ENCODE assay signal across 18 cellular contexts in the genomic region with DNA sequence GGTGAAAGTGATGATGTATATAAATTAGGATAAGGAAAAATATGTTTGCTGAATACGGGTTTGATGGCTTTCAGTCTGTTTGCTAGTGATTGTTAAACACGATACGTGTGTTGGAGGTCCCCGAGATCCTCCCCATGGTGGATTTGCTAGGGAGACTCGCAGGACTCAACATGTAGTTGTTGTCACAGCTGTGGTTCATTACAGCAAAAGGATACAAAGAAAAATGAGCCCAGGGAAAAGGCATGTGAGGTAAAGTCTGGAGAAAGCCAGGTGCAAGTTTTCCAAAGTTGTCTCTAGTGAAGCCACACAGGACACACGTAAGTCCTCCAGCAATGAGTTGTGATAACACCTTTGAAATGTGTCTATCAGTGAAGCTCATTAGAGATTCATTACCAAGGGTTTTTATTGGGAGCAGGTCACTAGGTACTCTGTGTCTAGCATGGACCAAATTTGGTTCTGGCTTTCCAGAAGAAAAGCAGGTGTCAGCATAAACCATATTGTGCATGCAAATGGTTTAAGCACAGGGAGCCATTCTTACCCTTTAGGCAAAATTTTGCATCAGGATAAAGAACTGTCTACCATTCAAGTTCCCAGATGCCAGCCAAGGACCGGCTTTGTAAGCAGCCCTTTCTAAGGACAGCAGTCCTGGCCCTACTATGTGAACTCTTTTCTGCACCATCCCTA.
A peak's percentile ranks its signal among the peaks of the same experiment; 100 is the strongest.
DNase-seq lines count a peak whose midpoint lies in the region; ATAC-seq, FAIRE-seq and TF ChIP-seq lines count a peak whose summit lies in the region.
"Had no signal": no experiment of that assay in that cellular context is flagged by ENCODE, and none has a peak within 500 bp of the region (broad histone marks: within the 10 kb centered on the region; RNA-seq: fewer than 3 reads in every experiment).

No MANE protein-coding gene starts in this region.

- no peak overlapping the region for H3K9ac ChIP-seq in IMR-90 (ENCODE audit: low read depth, low read length)
- H3K9ac ChIP-seq: BLaER1 had no signal

- BruUV-seq in IMR-90 (replicated peaks; lab: Mats Ljungman, UMichigan) = no TSS peak

- TF ChIP-seq CTCF in A549 (IDR thresholded peaks at IDR 0.05) (no peak), IMR-90 (conservative IDR thresholded peaks at IDR 0.05; ENCODE audit: low read depth, low read length) (no peak), upper lobe of left lung (IDR thresholded peaks at IDR 0.05) (no peak), upper lobe of right lung (IDR thresholded peaks at IDR 0.05) (no peak)

- H2AFZ ChIP-seq in IMR-90 (replicated peaks; ENCODE audit: low read length, poor library complexity) = no peak overlapping the region

- TF ChIP-seq POLR2A in A549 (IDR thresholded peaks at IDR 0.05; ENCODE audit: low read length) (no peak), IMR-90 (IDR thresholded peaks at IDR 0.05; ENCODE audit: low read depth, low read length) (no peak), upper lobe of left lung (IDR thresholded peaks at IDR 0.05) (no peak)

- no peak overlapping the region for H2AK9ac ChIP-seq in IMR-90 (replicated peaks; ENCODE audit: low read depth, low read length, poor library complexity)

- dilution Hi-C loops in IMR-90 (cut with HindIII; ENCODE audit: low sequenced_read_pairs, unreplicated experiment) = no loop called here

- TF ChIP-seq RAD21 in A549 (conservative IDR thresholded peaks at IDR 0.05 in 1 of 2, IDR thresholded peaks at IDR 0.05 in 1 of 2) = no peak
- TF ChIP-seq RAD21 in IMR-90 (IDR thresholded peaks at IDR 0.05; ENCODE audit: low read length) = no peak

- H3K4me1 ChIP-seq in A549 (no peaks in the 10 kb centered on the region), IMR-90 (ENCODE audit: control insufficient read depth, insufficient read depth, low read length) (no peaks in the 10 kb centered on the region), upper lobe of left lung (no peaks in the 10 kb centered on the region), upper lobe of right lung (no peaks in the 10 kb centered on the region)
- H3K4me1 ChIP-seq: Caco-2 had no signal

- H4K5ac ChIP-seq in IMR-90 (ENCODE audit: low read depth, low read length) = no peak overlapping the region

- H3K9me3 ChIP-seq in A549 = peaks cover 8% of the 10 kb centered on the region; the same call in 2 of the 3 replicates
- no peaks in the 10 kb centered on the region; the same call in 1 of the 2 replicates for H3K9me3 ChIP-seq in IMR-90 (ENCODE audit: control insufficient read depth, insufficient read depth, low read length)
- no peaks in the 10 kb centered on the region for H3K9me3 ChIP-seq in upper lobe of left lung
- no peaks in the 10 kb centered on the region for H3K9me3 ChIP-seq in upper lobe of right lung
- H3K9me3 ChIP-seq: BLaER1, Caco-2 had no signal

- no peaks in the 10 kb centered on the region for H3K36me3 ChIP-seq in IMR-90 (ENCODE audit: control insufficient read depth, insufficient read depth, low read length)
- H3K36me3 ChIP-seq in upper lobe of left lung = no peaks in the 10 kb centered on the region
- H3K36me3 ChIP-seq in upper lobe of right lung = no peaks in the 10 kb centered on the region
- H3K36me3 ChIP-seq: BLaER1 had no signal

- H3K14ac ChIP-seq in IMR-90 (replicated peaks; ENCODE audit: low read depth, low read length) = no peak overlapping the region

- no peak overlapping the region for H4K91ac ChIP-seq in IMR-90 (ENCODE audit: insufficient read depth, low read depth, low read length)

- no peak overlapping the region for H2BK120ac ChIP-seq in IMR-90 (ENCODE audit: low read depth, low read length)

- H3K56ac ChIP-seq in IMR-90 (ENCODE audit: extremely low read depth, insufficient read depth, low read length) = no peak overlapping the region

- no peaks in the 10 kb centered on the region for H3K79me1 ChIP-seq in IMR-90 (ENCODE audit: low read depth in 1 of 2, low read length in 2 of 2)

- intact Hi-C loops in IMR-90 (cut with micrococcal nuclease) (no loop called here), upper lobe of right lung (cut with DNase I) (no loop called here)

- no peak overlapping the region for H2BK20ac ChIP-seq in IMR-90 (ENCODE audit: low read depth, low read length)

- H3K4me3 ChIP-seq in A549 (no peak overlapping the region), IMR-90 (ENCODE audit: insufficient read depth, low read depth, low read length) (no peak overlapping the region), upper lobe of left lung (no peak overlapping the region), upper lobe of right lung (no peak overlapping the region)
- H3K4me3 ChIP-seq: BLaER1 had no signal

- no peaks in the 10 kb centered on the region for H3K9me1 ChIP-seq in IMR-90 (ENCODE audit: insufficient read depth, low read length)

- H2BK15ac ChIP-seq in IMR-90 (ENCODE audit: low read depth, low read length) = no peak overlapping the region

- CTCF ChIA-PET in A549 (lab: Yijun Ruan, JAX) (interaction anchor here (0.7 kb wide), 1 partner anchor 211 kb away, joined by 3 read pairs; no protein-coding TSS in a partner anchor), IMR-90 (lab: Yijun Ruan, JAX) (no interaction called here)

- no peak overlapping the region for H3K18ac ChIP-seq in IMR-90 (ENCODE audit: low read depth, low read length)

- TF ChIP-seq EP300 in A549 (IDR thresholded peaks at IDR 0.05) (no peak), upper lobe of left lung (IDR thresholded peaks at IDR 0.05) (no peak)

- no peak for FAIRE-seq in A549 (lab: Jason Lieb, UNC)
- FAIRE-seq: A204.1, GM19239 had no signal

- POLR2A ChIA-PET in A549 (lab: Yijun Ruan, JAX) = no interaction called here
- POLR2A ChIA-PET in IMR-90 (lab: Charles Lee; ENCODE audit: unreplicated experiment) = no interaction called here

- no peak for ATAC-seq in A549
- ATAC-seq in IMR-90 (ENCODE audit: low read depth) = no peak
- ATAC-seq in upper lobe of left lung (ENCODE audit: low FRiP score in 2 of 2) = no peak
- ATAC-seq in upper lobe of right lung = no peak

- WGBS in A549 (ENCODE audit: missing lambda C conversion rate) = 50% methylated on average over 7 of the region's 7 CpGs
- WGBS in IMR-90 (ENCODE audit: extremely low coverage in 2 of 2, insufficient read length in 1 of 2), 2 experiments = 33 to 100% methylated on average over 1 of the region's 7 CpGs
- 70 to 79% methylated on average over 7 of the region's 7 CpGs for WGBS in upper lobe of left lung, 2 donors

- no peak overlapping the region for H3K23ac ChIP-seq in IMR-90 (ENCODE audit: low read depth, low read length)

- in situ Hi-C loops in IMR-90 (cut with MboI; ENCODE audit: low sequenced_read_pairs) = no loop called here

- H4K8ac ChIP-seq in IMR-90 (ENCODE audit: low read depth in 2 of 2, low read length in 2 of 2) = no peak overlapping the region

- DNase-seq in A549 (ENCODE audit: low read depth in 1 of 2, low spot score in 1 of 2) (no peak), IMR-90 (no peak), NCI-H774 (lab: John Stamatoyannopoulos, UW) (peak; percentile 35), left kidney (ENCODE audit: low read depth, low spot score) (peak; percentile 75), upper lobe of left lung (no peak), germinal center (ENCODE audit: low spot score) (no peak), upper lobe of right lung (no peak)
- DNase-seq: AML-193; Caco-2; CD8-positive, alpha-beta memory T cell; DND-41; GDM1; GOT3; HCEC 1CT; HFFc6 had no signal

- H3K27me3 ChIP-seq in IMR-90 (ENCODE audit: control insufficient read depth, insufficient read depth, low read length) = no peaks in the 10 kb centered on the region
- no peaks in the 10 kb centered on the region for H3K27me3 ChIP-seq in upper lobe of left lung
- H3K27me3 ChIP-seq in upper lobe of right lung = no peaks in the 10 kb centered on the region
- H3K27me3 ChIP-seq: BLaER1 had no signal

- H2BK5ac ChIP-seq in IMR-90 (ENCODE audit: low read depth, low read length, poor library complexity, severe bottlenecking) = no peak overlapping the region

- no peak overlapping the region for H2AK5ac ChIP-seq in IMR-90 (ENCODE audit: low read depth, low read length)

- H3K27ac ChIP-seq in A549 (no peak overlapping the region), IMR-90 (ENCODE audit: insufficient read depth, low read length) (no peak overlapping the region), upper lobe of left lung (no peak overlapping the region), upper lobe of right lung (no peak overlapping the region)
- H3K27ac ChIP-seq: BLaER1 had no signal

- no peak overlapping the region for H3K4ac ChIP-seq in IMR-90 (ENCODE audit: low read depth, low read length)

- H3K4me2 ChIP-seq in A549 (no peak overlapping the region), IMR-90 (ENCODE audit: low read depth, low read length) (no peak overlapping the region)
- H3K4me2 ChIP-seq: BLaER1 had no signal

- H4K20me1 ChIP-seq in IMR-90 (ENCODE audit: insufficient read depth, low read length) = no peaks in the 10 kb centered on the region
- H4K20me1 ChIP-seq: BLaER1 had no signal

TF ChIP-seq in A549, 52 proteins besides CTCF, POLR2A, EP300 and RAD21:
- TF ChIP-seq ZNF302 (CRISPR knock-in tag; IDR thresholded peaks at IDR 0.05) (no peak), MAFK (IDR thresholded peaks at IDR 0.05; ENCODE audit: partially characterized antibody) (peak; percentile 80)

TF ChIP-seq in IMR-90, 13 proteins besides CTCF, POLR2A, EP300 and RAD21:
- no peak for TF ChIP-seq CEBPB (IDR thresholded peaks at IDR 0.05; ENCODE audit: low read depth, low read length)
- TF ChIP-seq SMC3 (IDR thresholded peaks at IDR 0.05; ENCODE audit: low read depth, low read length) = no peak
- peak; percentile 60; the same call in 1 of the 2 replicates for TF ChIP-seq MAFK (IDR thresholded peaks at IDR 0.05; ENCODE audit: low read depth, low read length)

Comparison
In these comparisons a context has a peak if more than half of its experiments do, and no peak if none do; other contexts are left out.
1. DNase-seq: peak in NCI-H774 (single experiment) and left kidney (single experiment); none in A549 (0 of 2), IMR-90 (single experiment), upper lobe of left lung (0 of 2), germinal center (single experiment) and upper lobe of right lung (single experiment).